1 cellular context compared by ENCODE assay signal in the genomic region with DNA sequence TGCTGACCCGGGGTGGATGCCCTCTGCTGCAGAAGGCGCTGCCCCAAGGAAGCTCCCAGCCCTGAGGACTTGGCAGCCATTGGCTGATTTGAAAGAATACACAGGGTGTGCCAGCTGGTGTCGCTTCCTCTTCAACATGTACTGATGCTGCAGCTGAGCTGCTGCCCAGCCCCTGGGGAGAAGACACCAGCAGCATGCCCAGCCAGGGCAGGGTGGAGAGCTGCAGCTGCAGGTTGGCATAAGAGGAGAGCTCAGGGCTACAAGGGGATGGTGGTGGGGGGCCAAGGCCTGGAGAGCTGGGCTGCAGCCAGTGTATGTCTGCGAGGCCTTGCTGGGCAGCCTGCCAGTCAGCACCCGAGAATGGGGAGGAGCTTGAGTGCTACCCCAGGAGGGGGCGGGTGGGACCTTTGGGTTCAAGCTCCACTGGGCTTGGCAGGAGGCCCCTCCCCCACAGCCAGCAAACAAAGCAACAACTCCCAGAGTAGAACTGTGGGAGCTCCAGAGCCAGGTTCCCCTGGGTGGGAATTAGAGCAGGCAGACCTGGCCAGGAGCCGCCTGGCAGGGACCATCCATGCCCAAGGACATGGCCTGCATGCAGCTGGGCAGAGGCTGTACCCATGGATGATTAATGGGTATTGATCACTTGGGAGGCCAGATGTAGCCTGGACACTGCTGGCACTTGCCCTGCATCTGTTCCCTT.
A peak's percentile ranks its signal among the peaks of the same experiment; 100 is the strongest.
TF ChIP-seq lines count a peak whose summit lies in the region.

No MANE protein-coding gene starts in this region.

TF ChIP-seq in HepG2, 621 proteins besides CTCF, POLR2A, EP300 and RAD21 (continued from another document and continues in another):
- TF ChIP-seq, protein P1, sequence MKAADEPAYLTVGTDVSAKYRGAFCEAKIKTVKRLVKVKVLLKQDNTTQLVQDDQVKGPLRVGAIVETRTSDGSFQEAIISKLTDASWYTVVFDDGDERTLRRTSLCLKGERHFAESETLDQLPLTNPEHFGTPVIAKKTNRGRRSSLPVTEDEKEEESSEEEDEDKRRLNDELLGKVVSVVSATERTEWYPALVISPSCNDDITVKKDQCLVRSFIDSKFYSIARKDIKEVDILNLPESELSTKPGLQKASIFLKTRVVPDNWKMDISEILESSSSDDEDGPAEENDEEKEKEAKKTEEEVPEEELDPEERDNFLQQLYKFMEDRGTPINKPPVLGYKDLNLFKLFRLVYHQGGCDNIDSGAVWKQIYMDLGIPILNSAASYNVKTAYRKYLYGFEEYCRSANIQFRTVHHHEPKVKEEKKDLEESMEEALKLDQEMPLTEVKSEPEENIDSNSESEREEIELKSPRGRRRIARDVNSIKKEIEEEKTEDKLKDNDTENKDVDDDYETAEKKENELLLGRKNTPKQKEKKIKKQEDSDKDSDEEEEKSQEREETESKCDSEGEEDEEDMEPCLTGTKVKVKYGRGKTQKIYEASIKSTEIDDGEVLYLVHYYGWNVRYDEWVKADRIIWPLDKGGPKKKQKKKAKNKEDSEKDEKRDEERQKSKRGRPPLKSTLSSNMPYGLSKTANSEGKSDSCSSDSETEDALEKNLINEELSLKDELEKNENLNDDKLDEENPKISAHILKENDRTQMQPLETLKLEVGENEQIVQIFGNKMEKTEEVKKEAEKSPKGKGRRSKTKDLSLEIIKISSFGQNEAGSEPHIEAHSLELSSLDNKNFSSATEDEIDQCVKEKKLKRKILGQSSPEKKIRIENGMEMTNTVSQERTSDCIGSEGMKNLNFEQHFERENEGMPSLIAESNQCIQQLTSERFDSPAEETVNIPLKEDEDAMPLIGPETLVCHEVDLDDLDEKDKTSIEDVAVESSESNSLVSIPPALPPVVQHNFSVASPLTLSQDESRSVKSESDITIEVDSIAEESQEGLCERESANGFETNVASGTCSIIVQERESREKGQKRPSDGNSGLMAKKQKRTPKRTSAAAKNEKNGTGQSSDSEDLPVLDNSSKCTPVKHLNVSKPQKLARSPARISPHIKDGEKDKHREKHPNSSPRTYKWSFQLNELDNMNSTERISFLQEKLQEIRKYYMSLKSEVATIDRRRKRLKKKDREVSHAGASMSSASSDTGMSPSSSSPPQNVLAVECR (CRISPR knock-in tag; IDR thresholded peaks at IDR 0.05; ENCODE audit: borderline replicate concordance), result peak; percentile 79; the same call in 1 of the 2 replicates
- TF ChIP-seq GABPB1 (CRISPR knock-in tag; IDR thresholded peaks at IDR 0.05) (peak; percentile 40; the same call in 1 of the 2 replicates), ZNF441 (CRISPR knock-in tag; IDR thresholded peaks at IDR 0.05; ENCODE audit: borderline replicate concordance) (0 out of 2 replicates have a peak, but pooled peaks have one; percentile 57), KDM5B (CRISPR knock-in tag; IDR thresholded peaks at IDR 0.05; ENCODE audit: borderline replicate concordance) (peak; percentile 33; the same call in 1 of the 2 replicates), ZNF30 (CRISPR knock-in tag; IDR thresholded peaks at IDR 0.05) (no peak), KLF6 (CRISPR knock-in tag; IDR thresholded peaks at IDR 0.05) (no peak), PITX1 (CRISPR knock-in tag; IDR thresholded peaks at IDR 0.05) (peak; percentile 45; the same call in 1 of the 2 replicates), HDAC2 (CRISPR knock-in tag; IDR thresholded peaks at IDR 0.05) (peak; percentile 56; the same call in 1 of the 2 replicates), CENPT (CRISPR knock-in tag; IDR thresholded peaks at IDR 0.05; ENCODE audit: low read depth) (no peak), ZNF24 (IDR thresholded peaks at IDR 0.05) (no peak), ETV5 (CRISPR knock-in tag; IDR thresholded peaks at IDR 0.05; ENCODE audit: borderline replicate concordance) (peak; percentile 30; the same call in 1 of the 2 replicates), ERF (CRISPR knock-in tag; IDR thresholded peaks at IDR 0.05) (peak; percentile 57), ZNF598 (CRISPR knock-in tag; IDR thresholded peaks at IDR 0.05; ENCODE audit: borderline replicate concordance) (peak; percentile 62; the same call in 1 of the 2 replicates), MEIS2 (CRISPR knock-in tag; IDR thresholded peaks at IDR 0.05) (peak; percentile 49; the same call in 1 of the 2 replicates), ZNF232 (CRISPR knock-in tag; IDR thresholded peaks at IDR 0.05; ENCODE audit: borderline replicate concordance) (peak; percentile 75; the same call in 1 of the 2 replicates), FOXK1 (CRISPR knock-in tag; IDR thresholded peaks at IDR 0.05; ENCODE audit: borderline replicate concordance, low read depth) (peak; percentile 64; the same call in 1 of the 2 replicates), ZNF331 (CRISPR knock-in tag; IDR thresholded peaks at IDR 0.05) (peak; percentile 30; the same call in 1 of the 2 replicates), ASH2L (IDR thresholded peaks at IDR 0.05; ENCODE audit: insufficient read length, low read depth, low read length) (peak; percentile 31), ZNF121 (CRISPR knock-in tag; IDR thresholded peaks at IDR 0.05) (peak; percentile 48; the same call in 1 of the 2 replicates), RXRA (CRISPR knock-in tag; IDR thresholded peaks at IDR 0.05) (peak; percentile 76), NONO (IDR thresholded peaks at IDR 0.05) (no peak), NONO (CRISPR knock-in tag; conservative IDR thresholded peaks at IDR 0.05) (peak; percentile 54; the same call in 1 of the 2 replicates), ZNF83 (CRISPR knock-in tag; IDR thresholded peaks at IDR 0.05; ENCODE audit: borderline replicate concordance) (0 out of 2 replicates have a peak, but pooled peaks have one; percentile 72), ZFY (CRISPR knock-in tag; IDR thresholded peaks at IDR 0.05) (peak; percentile 68; the same call in 1 of the 2 replicates), FOXA3 (CRISPR knock-in tag; IDR thresholded peaks at IDR 0.05) (peak; percentile 34; the same call in 1 of the 2 replicates)
- TF ChIP-seq, protein P2, sequence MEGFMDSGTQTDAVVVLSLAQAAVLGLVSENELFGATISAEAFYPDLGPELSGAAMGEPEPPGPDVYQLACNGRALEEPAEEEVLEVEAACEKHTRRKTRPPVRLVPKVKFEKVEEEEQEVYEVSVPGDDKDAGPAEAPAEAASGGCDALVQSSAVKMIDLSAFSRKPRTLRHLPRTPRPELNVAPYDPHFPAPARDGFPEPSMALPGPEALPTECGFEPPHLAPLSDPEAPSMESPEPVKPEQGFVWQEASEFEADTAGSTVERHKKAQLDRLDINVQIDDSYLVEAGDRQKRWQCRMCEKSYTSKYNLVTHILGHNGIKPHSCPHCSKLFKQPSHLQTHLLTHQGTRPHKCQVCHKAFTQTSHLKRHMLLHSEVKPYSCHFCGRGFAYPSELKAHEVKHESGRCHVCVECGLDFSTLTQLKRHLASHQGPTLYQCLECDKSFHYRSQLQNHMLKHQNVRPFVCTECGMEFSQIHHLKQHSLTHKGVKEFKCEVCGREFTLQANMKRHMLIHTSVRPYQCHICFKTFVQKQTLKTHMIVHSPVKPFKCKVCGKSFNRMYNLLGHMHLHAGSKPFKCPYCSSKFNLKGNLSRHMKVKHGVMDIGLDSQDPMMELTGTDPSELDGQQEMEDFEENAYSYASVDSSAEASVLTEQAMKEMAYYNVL (CRISPR knock-in tag; IDR thresholded peaks at IDR 0.05; ENCODE audit: borderline replicate concordance), result peak; percentile 35; the same call in 1 of the 2 replicates
- TF ChIP-seq, protein P3, sequence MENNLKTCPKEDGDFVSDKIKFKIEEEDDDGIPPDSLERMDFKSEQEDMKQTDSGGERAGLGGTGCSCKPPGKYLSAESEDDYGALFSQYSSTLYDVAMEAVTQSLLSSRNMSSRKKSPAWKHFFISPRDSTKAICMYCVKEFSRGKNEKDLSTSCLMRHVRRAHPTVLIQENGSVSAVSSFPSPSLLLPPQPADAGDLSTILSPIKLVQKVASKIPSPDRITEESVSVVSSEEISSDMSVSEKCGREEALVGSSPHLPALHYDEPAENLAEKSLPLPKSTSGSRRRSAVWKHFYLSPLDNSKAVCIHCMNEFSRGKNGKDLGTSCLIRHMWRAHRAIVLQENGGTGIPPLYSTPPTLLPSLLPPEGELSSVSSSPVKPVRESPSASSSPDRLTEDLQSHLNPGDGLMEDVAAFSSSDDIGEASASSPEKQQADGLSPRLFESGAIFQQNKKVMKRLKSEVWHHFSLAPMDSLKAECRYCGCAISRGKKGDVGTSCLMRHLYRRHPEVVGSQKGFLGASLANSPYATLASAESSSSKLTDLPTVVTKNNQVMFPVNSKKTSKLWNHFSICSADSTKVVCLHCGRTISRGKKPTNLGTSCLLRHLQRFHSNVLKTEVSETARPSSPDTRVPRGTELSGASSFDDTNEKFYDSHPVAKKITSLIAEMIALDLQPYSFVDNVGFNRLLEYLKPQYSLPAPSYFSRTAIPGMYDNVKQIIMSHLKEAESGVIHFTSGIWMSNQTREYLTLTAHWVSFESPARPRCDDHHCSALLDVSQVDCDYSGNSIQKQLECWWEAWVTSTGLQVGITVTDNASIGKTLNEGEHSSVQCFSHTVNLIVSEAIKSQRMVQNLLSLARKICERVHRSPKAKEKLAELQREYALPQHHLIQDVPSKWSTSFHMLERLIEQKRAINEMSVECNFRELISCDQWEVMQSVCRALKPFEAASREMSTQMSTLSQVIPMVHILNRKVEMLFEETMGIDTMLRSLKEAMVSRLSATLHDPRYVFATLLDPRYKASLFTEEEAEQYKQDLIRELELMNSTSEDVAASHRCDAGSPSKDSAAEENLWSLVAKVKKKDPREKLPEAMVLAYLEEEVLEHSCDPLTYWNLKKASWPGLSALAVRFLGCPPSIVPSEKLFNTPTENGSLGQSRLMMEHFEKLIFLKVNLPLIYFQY (CRISPR knock-in tag; IDR thresholded peaks at IDR 0.05; ENCODE audit: borderline replicate concordance), result peak; percentile 42; the same call in 1 of the 2 replicates
- TF ChIP-seq, protein P4, sequence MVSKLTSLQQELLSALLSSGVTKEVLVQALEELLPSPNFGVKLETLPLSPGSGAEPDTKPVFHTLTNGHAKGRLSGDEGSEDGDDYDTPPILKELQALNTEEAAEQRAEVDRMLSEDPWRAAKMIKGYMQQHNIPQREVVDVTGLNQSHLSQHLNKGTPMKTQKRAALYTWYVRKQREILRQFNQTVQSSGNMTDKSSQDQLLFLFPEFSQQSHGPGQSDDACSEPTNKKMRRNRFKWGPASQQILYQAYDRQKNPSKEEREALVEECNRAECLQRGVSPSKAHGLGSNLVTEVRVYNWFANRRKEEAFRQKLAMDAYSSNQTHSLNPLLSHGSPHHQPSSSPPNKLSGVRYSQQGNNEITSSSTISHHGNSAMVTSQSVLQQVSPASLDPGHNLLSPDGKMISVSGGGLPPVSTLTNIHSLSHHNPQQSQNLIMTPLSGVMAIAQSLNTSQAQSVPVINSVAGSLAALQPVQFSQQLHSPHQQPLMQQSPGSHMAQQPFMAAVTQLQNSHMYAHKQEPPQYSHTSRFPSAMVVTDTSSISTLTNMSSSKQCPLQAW (CRISPR knock-in tag; IDR thresholded peaks at IDR 0.05), result peak; percentile 36; the same call in 1 of the 2 replicates
- TF ChIP-seq, protein P5, sequence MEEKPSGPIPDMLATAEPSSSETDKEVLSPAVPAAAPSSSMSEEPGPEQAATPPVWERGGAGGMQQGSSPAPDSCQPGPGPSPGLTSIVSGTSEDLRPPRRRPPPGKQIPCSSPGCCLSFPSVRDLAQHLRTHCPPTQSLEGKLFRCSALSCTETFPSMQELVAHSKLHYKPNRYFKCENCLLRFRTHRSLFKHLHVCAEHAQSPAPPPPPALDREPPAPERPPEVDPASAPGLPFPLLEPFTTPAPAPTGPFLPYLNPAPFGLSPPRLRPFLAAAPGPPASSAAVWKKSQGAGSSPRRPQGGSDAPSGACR (CRISPR knock-in tag; IDR thresholded peaks at IDR 0.05), result peak; percentile 84; the same call in 1 of the 2 replicates
- TF ChIP-seq, protein P6, sequence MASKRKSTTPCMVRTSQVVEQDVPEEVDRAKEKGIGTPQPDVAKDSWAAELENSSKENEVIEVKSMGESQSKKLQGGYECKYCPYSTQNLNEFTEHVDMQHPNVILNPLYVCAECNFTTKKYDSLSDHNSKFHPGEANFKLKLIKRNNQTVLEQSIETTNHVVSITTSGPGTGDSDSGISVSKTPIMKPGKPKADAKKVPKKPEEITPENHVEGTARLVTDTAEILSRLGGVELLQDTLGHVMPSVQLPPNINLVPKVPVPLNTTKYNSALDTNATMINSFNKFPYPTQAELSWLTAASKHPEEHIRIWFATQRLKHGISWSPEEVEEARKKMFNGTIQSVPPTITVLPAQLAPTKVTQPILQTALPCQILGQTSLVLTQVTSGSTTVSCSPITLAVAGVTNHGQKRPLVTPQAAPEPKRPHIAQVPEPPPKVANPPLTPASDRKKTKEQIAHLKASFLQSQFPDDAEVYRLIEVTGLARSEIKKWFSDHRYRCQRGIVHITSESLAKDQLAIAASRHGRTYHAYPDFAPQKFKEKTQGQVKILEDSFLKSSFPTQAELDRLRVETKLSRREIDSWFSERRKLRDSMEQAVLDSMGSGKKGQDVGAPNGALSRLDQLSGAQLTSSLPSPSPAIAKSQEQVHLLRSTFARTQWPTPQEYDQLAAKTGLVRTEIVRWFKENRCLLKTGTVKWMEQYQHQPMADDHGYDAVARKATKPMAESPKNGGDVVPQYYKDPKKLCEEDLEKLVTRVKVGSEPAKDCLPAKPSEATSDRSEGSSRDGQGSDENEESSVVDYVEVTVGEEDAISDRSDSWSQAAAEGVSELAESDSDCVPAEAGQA (IDR thresholded peaks at IDR 0.05; ENCODE audit: low read depth), result 0 out of 2 replicates have a peak, but pooled peaks have one; percentile 24
- TF ChIP-seq, protein P6 (CRISPR knock-in tag; IDR thresholded peaks at IDR 0.05; ENCODE audit: borderline replicate concordance), result no peak
- TF ChIP-seq, protein P7, sequence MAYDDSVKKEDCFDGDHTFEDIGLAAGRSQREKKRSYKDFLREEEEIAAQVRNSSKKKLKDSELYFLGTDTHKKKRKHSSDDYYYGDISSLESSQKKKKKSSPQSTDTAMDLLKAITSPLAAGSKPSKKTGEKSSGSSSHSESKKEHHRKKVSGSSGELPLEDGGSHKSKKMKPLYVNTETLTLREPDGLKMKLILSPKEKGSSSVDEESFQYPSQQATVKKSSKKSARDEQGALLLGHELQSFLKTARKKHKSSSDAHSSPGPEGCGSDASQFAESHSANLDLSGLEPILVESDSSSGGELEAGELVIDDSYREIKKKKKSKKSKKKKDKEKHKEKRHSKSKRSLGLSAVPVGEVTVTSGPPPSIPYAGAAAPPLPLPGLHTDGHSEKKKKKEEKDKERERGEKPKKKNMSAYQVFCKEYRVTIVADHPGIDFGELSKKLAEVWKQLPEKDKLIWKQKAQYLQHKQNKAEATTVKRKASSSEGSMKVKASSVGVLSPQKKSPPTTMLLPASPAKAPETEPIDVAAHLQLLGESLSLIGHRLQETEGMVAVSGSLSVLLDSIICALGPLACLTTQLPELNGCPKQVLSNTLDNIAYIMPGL (CRISPR knock-in tag; IDR thresholded peaks at IDR 0.05; ENCODE audit: borderline replicate concordance in 1 of 2, low read depth in 1 of 2), result 0 out of 4 replicates have a peak, but pooled peaks of 1 of the 2 experiments have one; percentile 28
